In genomic region chr2:167750675-167751074, GRCh38 we compare ENCODE assay signal across 1 cellular context.
TF ChIP-seq lines count a peak whose summit lies in the region.

No MANE protein-coding gene starts in this region.

TF ChIP-seq in GM23338, 12 proteins besides CTCF, POLR2A, EP300 and RAD21 (continued from another document):
- TF ChIP-seq ZNF462 (CRISPR knock-in tag; IDR thresholded peaks at IDR 0.05), result no peak
- TF ChIP-seq CREB1 (CRISPR knock-in tag; IDR thresholded peaks at IDR 0.05; ENCODE audit: low read depth), result no peak
- no peak for TF ChIP-seq EZH2phosphoT487 (IDR thresholded peaks at IDR 0.05; ENCODE audit: unreplicated experiment)
- TF ChIP-seq ETS1 (IDR thresholded peaks at IDR 0.05), result no peak
- TF ChIP-seq NANOG (IDR thresholded peaks at IDR 0.05; ENCODE audit: borderline replicate concordance), result no peak
- TF ChIP-seq JUNB (IDR thresholded peaks at IDR 0.05; ENCODE audit: unreplicated experiment), result no peak
